Comparison of ENCODE assay signal across 13 cellular contexts in genomic region chr15:63719281-63719680, GRCh38.
DNase-seq lines count a peak whose midpoint lies in the region; ATAC-seq and TF ChIP-seq lines count a peak whose summit lies in the region.
"Had no signal": no experiment of that assay in that cellular context is flagged by ENCODE, and none has a peak within 500 bp of the region (broad histone marks: within the 10 kb centered on the region; RNA-seq: fewer than 3 reads in every experiment).

No MANE protein-coding gene starts in this region.

- no peaks in the 10 kb centered on the region for H3K79me2 ChIP-seq in MM.1S (ENCODE audit: low read length)

- no peaks in the 10 kb centered on the region for H3F3A ChIP-seq in MM.1S (ENCODE audit: insufficient read depth, low read length)

- no peak overlapping the region for H3K4me3 Mint-ChIP-seq in activated CD4-positive, alpha-beta T cell treated with anti-CD3 and anti-CD28 coated beads, Interleukin-2, amount 10 ng/mL, durations not matched to agents 7 days and 5 days
- H3K4me3 Mint-ChIP-seq in stimulated activated effector memory CD8-positive, alpha-beta T cell treated with anti-CD3 and anti-CD28 coated beads, Interleukin-12 subunit alpha, Interleukin-12 subunit beta, amount 100 ng/mL, for 72 hours = no peak overlapping the region
- H3K4me3 Mint-ChIP-seq: neural progenitor cell had no signal

- no peak overlapping the region for H3K4me3 ChIP-seq in RWPE2 (ENCODE audit: severe bottlenecking)
- no peak overlapping the region for H3K4me3 ChIP-seq in epithelial cell of esophagus (ENCODE audit: low read length)
- H3K4me3 ChIP-seq in MM.1S (ENCODE audit: low read length) = no peak overlapping the region
- no peak overlapping the region for H3K4me3 ChIP-seq in gastroesophageal sphincter
- H3K4me3 ChIP-seq: lung, MG63, neural progenitor cell had no signal

- H3K27ac ChIP-seq in RWPE2 (ENCODE audit: poor library complexity, severe bottlenecking) (peak overlapping the region; percentile 63), MM.1S (ENCODE audit: low read length) (no peak overlapping the region), gastroesophageal sphincter (peak overlapping the region in 2 of 4 donors; percentile 19 to 31)
- H3K27ac ChIP-seq: neural progenitor cell had no signal

- TF ChIP-seq POLR2A in gastroesophageal sphincter (IDR thresholded peaks at IDR 0.05) = no peak

- no peaks in the 10 kb centered on the region for H3K9me3 Mint-ChIP-seq in activated CD4-positive, alpha-beta T cell treated with anti-CD3 and anti-CD28 coated beads, Interleukin-2, amount 10 ng/mL, durations not matched to agents 7 days and 5 days
- H3K9me3 Mint-ChIP-seq in stimulated activated effector memory CD8-positive, alpha-beta T cell treated with anti-CD3 and anti-CD28 coated beads, Interleukin-12 subunit alpha, Interleukin-12 subunit beta, amount 100 ng/mL, for 72 hours = no peaks in the 10 kb centered on the region
- H3K9me3 Mint-ChIP-seq: neural progenitor cell had no signal

- no peak overlapping the region for H2AFZ ChIP-seq in MM.1S (ENCODE audit: low read length)
- H2AFZ ChIP-seq: neural progenitor cell had no signal

- no peaks in the 10 kb centered on the region for H3K9me2 ChIP-seq in MM.1S (replicated peaks; ENCODE audit: insufficient read depth, low read length)

- H3K9me3 ChIP-seq in RWPE2 (ENCODE audit: severe bottlenecking) (no peaks in the 10 kb centered on the region), MM.1S (replicated peaks; ENCODE audit: insufficient read depth, low read length) (no peaks in the 10 kb centered on the region), gastroesophageal sphincter (no peaks in the 10 kb centered on the region)
- H3K9me3 ChIP-seq: MG63 had no signal

- H3K27me3 ChIP-seq in RWPE2 (ENCODE audit: insufficient read depth, poor library complexity, severe bottlenecking) = no peaks in the 10 kb centered on the region
- H3K27me3 ChIP-seq in MM.1S (replicated peaks; ENCODE audit: insufficient read depth, low read length) = no peaks in the 10 kb centered on the region
- no peaks in the 10 kb centered on the region for H3K27me3 ChIP-seq in gastroesophageal sphincter
- H3K27me3 ChIP-seq: MG63, neural progenitor cell had no signal

- peaks cover 29% of the 10 kb centered on the region for H3K4me1 ChIP-seq in RWPE2 (ENCODE audit: insufficient read depth, poor library complexity, severe bottlenecking)
- H3K4me1 ChIP-seq in MM.1S (ENCODE audit: low read length) = peaks cover 6% of the 10 kb centered on the region
- peaks cover 0 to 22% (median 4%) of the 10 kb centered on the region in 3 donors for H3K4me1 ChIP-seq in gastroesophageal sphincter
- H3K4me1 ChIP-seq: neural progenitor cell had no signal

- CTCF ChIA-PET in activated CD4-positive, alpha-beta T cell treated with anti-CD3 and anti-CD28 coated beads, Interleukin-2, amount 10 ng/mL, durations not matched to agents 7 days and 5 days (lab: Charles Lee) = no interaction called here

- DNase-seq in activated CD4-positive, alpha-beta T cell treated with anti-CD3 and anti-CD28 coated beads, Interleukin-2, amount 10 ng/mL, durations not matched to agents 7 days and 5 days = no peak
- no peak for DNase-seq in activated CD4-positive, alpha-beta T cell treated with anti-CD3 and anti-CD28 coated beads, Interleukin-2, amount 50 U/mL, for 1 hour
- DNase-seq in RWPE2 (ENCODE audit: low spot score) (no peak), epithelial cell of esophagus (ENCODE audit: low read depth) (peak; percentile 41), MM.1S (no peak), NCI-H345 treated with DMSO at 0.1 percent for 48 hours (lab: John Stamatoyannopoulos, UW; ENCODE audit: unreplicated experiment) (no peak)
- DNase-seq in stimulated activated effector memory CD8-positive, alpha-beta T cell treated with anti-CD3 and anti-CD28 coated beads, Interleukin-12 subunit alpha, Interleukin-12 subunit beta, amount 100 ng/mL, for 72 hours (ENCODE audit: low spot score in 2 of 2) = no peak
- DNase-seq: MG63; NK-92 treated with Interleukin-12 subunit alpha and Interleukin-12 subunit beta, amount 100 ng/mL, for 24 hours; stimulated activated CD4-positive, alpha-beta T cell treated with anti-CD3 and anti-CD28 coated beads, Interleukin-4, amount 100 ng/mL, for 4 hours had no signal

- H3K9ac ChIP-seq in MM.1S (ENCODE audit: low read length) = no peak overlapping the region
- H3K9ac ChIP-seq: neural progenitor cell had no signal

- 41 to 60% methylated on average over 3 to 4 of the region's 4 CpGs for WGBS in gastroesophageal sphincter (ENCODE audit: low coverage in 1 of 2), 2 donors

- peaks cover 50% of the 10 kb centered on the region for H3K36me3 Mint-ChIP-seq in activated CD4-positive, alpha-beta T cell treated with anti-CD3 and anti-CD28 coated beads, Interleukin-2, amount 10 ng/mL, durations not matched to agents 7 days and 5 days (ENCODE audit: low read depth)
- peaks cover 80% of the 10 kb centered on the region for H3K36me3 Mint-ChIP-seq in stimulated activated effector memory CD8-positive, alpha-beta T cell treated with anti-CD3 and anti-CD28 coated beads, Interleukin-12 subunit alpha, Interleukin-12 subunit beta, amount 100 ng/mL, for 72 hours

- no peaks in the 10 kb centered on the region for H4K20me1 ChIP-seq in MM.1S (ENCODE audit: insufficient read depth, low read length)

- H3K27me3 Mint-ChIP-seq in activated CD4-positive, alpha-beta T cell treated with anti-CD3 and anti-CD28 coated beads, Interleukin-2, amount 10 ng/mL, durations not matched to agents 7 days and 5 days = no peaks in the 10 kb centered on the region

- H3K36me3 ChIP-seq in RWPE2 (ENCODE audit: low read depth) = peaks cover 40% of the 10 kb centered on the region
- H3K36me3 ChIP-seq in MM.1S (replicated peaks; ENCODE audit: insufficient read depth, low read length) = no peaks in the 10 kb centered on the region
- peaks cover 6 to 58% of the 10 kb centered on the region in 2 donors for H3K36me3 ChIP-seq in gastroesophageal sphincter
- H3K36me3 ChIP-seq: neural progenitor cell had no signal

- TF ChIP-seq CTCF in RWPE2 (IDR thresholded peaks at IDR 0.05; ENCODE audit: poor library complexity, severe bottlenecking) = no peak
- no peak for TF ChIP-seq CTCF in epithelial cell of esophagus (IDR thresholded peaks at IDR 0.05; ENCODE audit: insufficient read depth, low read depth, low read length, missing control alignments)
- no peak for TF ChIP-seq CTCF in MM.1S (IDR thresholded peaks at IDR 0.05; ENCODE audit: low read length)
- no peak for TF ChIP-seq CTCF in gastroesophageal sphincter (IDR thresholded peaks at IDR 0.05)

- H3K27ac Mint-ChIP-seq in activated CD4-positive, alpha-beta T cell treated with anti-CD3 and anti-CD28 coated beads, Interleukin-2, amount 10 ng/mL, durations not matched to agents 7 days and 5 days = peak overlapping the region; percentile 7
- H3K27ac Mint-ChIP-seq in stimulated activated effector memory CD8-positive, alpha-beta T cell treated with anti-CD3 and anti-CD28 coated beads, Interleukin-12 subunit alpha, Interleukin-12 subunit beta, amount 100 ng/mL, for 72 hours = peak overlapping the region; percentile 32
- H3K27ac Mint-ChIP-seq: neural progenitor cell had no signal

- H3K4me2 ChIP-seq in MM.1S (ENCODE audit: low read depth, low read length) = no peak overlapping the region
- H3K4me2 ChIP-seq: neural progenitor cell had no signal

- no peak for TF ChIP-seq EP300 in gastroesophageal sphincter (IDR thresholded peaks at IDR 0.05)

- peak; percentile 56 for ATAC-seq in RWPE2 (ENCODE audit: low read depth)
- ATAC-seq in stimulated activated effector memory CD8-positive, alpha-beta T cell treated with anti-CD3 and anti-CD28 coated beads, Interleukin-12 subunit alpha, Interleukin-12 subunit beta, amount 100 ng/mL, for 72 hours = no peak
- no peak for ATAC-seq in gastroesophageal sphincter

- peaks cover 4% of the 10 kb centered on the region for H3K4me1 Mint-ChIP-seq in activated CD4-positive, alpha-beta T cell treated with anti-CD3 and anti-CD28 coated beads, Interleukin-2, amount 10 ng/mL, durations not matched to agents 7 days and 5 days
- peaks cover 22% of the 10 kb centered on the region for H3K4me1 Mint-ChIP-seq in stimulated activated effector memory CD8-positive, alpha-beta T cell treated with anti-CD3 and anti-CD28 coated beads, Interleukin-12 subunit alpha, Interleukin-12 subunit beta, amount 100 ng/mL, for 72 hours
- H3K4me1 Mint-ChIP-seq: neural progenitor cell had no signal

- POLR2A ChIA-PET in activated CD4-positive, alpha-beta T cell treated with anti-CD3 and anti-CD28 coated beads, Interleukin-2, amount 10 ng/mL, durations not matched to agents 7 days and 5 days (lab: Charles Lee) = interaction anchor here (0.6 kb wide), 1 partner anchor 109 kb away, joined by 3 read pairs; no protein-coding TSS in a partner anchor
